In genomic region chrX:71475906-71476305, GRCh38 we compare ENCODE assay signal across 25 cellular contexts.
"Had no signal": no experiment of that assay in that cellular context is flagged by ENCODE, and none has a peak within 500 bp of the region (broad histone marks: within the 10 kb centered on the region; RNA-seq: fewer than 3 reads in every experiment).

No MANE protein-coding gene starts in this region.

- ATAC-seq: activated CD4-positive, alpha-beta T cell treated with anti-CD3 and anti-CD28 coated beads for 36 hours; activated CD8-positive, alpha-beta memory T cell treated with anti-CD3 and anti-CD28 coated beads, Interleukin-2, amount 10 ng/mL, durations not matched to agents 7 days and 5 days; activated CD8-positive, alpha-beta T cell treated with anti-CD3 and anti-CD28 coated beads, Interleukin-2, amount 10 ng/mL, durations not matched to agents 7 days and 5 days; activated naive CD8-positive, alpha-beta T cell treated with anti-CD3 and anti-CD28 coated beads, Interleukin-2, amount 50 U/mL, for 24 hours; mucosa of descending colon; natural killer cell treated with Interleukin-12 subunit alpha and Interleukin-12 subunit beta and Interleukin-15 and Interleukin-18, amount 100 ng/mL, for 72 hours; right lobe of liver; stimulated activated naive CD8-positive, alpha-beta T cell treated with anti-CD3 and anti-CD28 coated beads, Interleukin-15, Interleukin-2, amounts not matched to agents 100 U/mL and 50 U/mL, for 24 hours; WTC11 had no signal

- H3K4me3 ChIP-seq: breast epithelium, esophagus squamous epithelium, left ventricle myocardium inferior, lung, mucosa of descending colon, right lobe of liver, skin epidermis, testis, transverse colon had no signal

- H3K27me3 ChIP-seq: esophagus squamous epithelium, right lobe of liver, testis, transverse colon had no signal

- H3K9me3 ChIP-seq: breast epithelium, esophagus squamous epithelium, left ventricle myocardium inferior, mucosa of descending colon, right lobe of liver, testis, transverse colon had no signal

- H3K4me1 ChIP-seq: breast epithelium, esophagus squamous epithelium, left ventricle myocardium inferior, right lobe of liver, testis, transverse colon had no signal

- H3K27ac ChIP-seq: breast epithelium, esophagus squamous epithelium, left ventricle myocardium inferior, right lobe of liver, skin epidermis, testis, transverse colon had no signal

- DNase-seq: activated CD4-positive, alpha-beta T cell treated with anti-CD3 and anti-CD28 coated beads for 36 hours; activated CD8-positive, alpha-beta memory T cell treated with anti-CD3 and anti-CD28 coated beads, Interleukin-2, amount 10 ng/mL, durations not matched to agents 7 days and 5 days; activated CD8-positive, alpha-beta T cell treated with anti-CD3 and anti-CD28 coated beads, Interleukin-2, amount 10 ng/mL, durations not matched to agents 7 days and 5 days; activated naive CD8-positive, alpha-beta T cell treated with anti-CD3 and anti-CD28 coated beads, Interleukin-2, amount 50 U/mL, for 24 hours; activated T-cell treated with anti-CD3 and anti-CD28 coated beads, Interleukin-2, amount 50 U/mL, for 48 hours; amygdala; central memory CD4-positive, alpha-beta T cell; dermis blood vessel endothelial cell; effector CD4-positive, alpha-beta T cell; esophagus squamous epithelium; foreskin melanocyte; islet precursor cell; left ventricle myocardium inferior; mucosa of descending colon; right lobe of liver; stimulated activated CD4-positive, alpha-beta T cell treated with anti-CD3 and anti-CD28 coated beads, Interleukin-12 subunit alpha, Interleukin-12 subunit beta, amount 100 ng/mL, for 4 hours; stimulated activated CD4-positive, alpha-beta T cell treated with anti-CD3 and anti-CD28 coated beads, Interleukin-4, amount 100 ng/mL, for 1 hour; stimulated activated naive CD8-positive, alpha-beta T cell treated with anti-CD3 and anti-CD28 coated beads, Interleukin-15, Interleukin-2, amounts not matched to agents 100 U/mL and 50 U/mL, for 24 hours; testis; transverse colon had no signal

- H3K36me3 ChIP-seq: breast epithelium, esophagus squamous epithelium, left ventricle myocardium inferior, right lobe of liver, transverse colon had no signal
